Comparison of ENCODE assay signal across 12 cellular contexts in genomic region chr17:5381542-5381941, GRCh38. TPM values are rescaled to one million over a fixed set of nuclear protein-coding genes. Genes with fewer than 3 reads are reported as not detected.
DNase-seq lines count a peak whose midpoint lies in the region; ATAC-seq and TF ChIP-seq lines count a peak whose summit lies in the region.
"Had no signal": no experiment of that assay in that cellular context is flagged by ENCODE, and none has a peak within 500 bp of the region (broad histone marks: within the 10 kb centered on the region; RNA-seq: fewer than 3 reads in every experiment).

No MANE protein-coding gene starts in this region.

- TF ChIP-seq CTCF in activated B cell treated with CpG ODN at 0.5 μM for 24 hours (IDR thresholded peaks at IDR 0.05): no peak

- no peaks in the 10 kb centered on the region for H3K9me3 Mint-ChIP-seq in activated CD4-positive, alpha-beta memory T cell treated with anti-CD3 and anti-CD28 coated beads for 36 hours
- H3K9me3 Mint-ChIP-seq in activated CD4-positive, alpha-beta memory T cell treated with anti-CD3 and anti-CD28 coated beads, Interleukin-2, amount 10 ng/mL, durations not matched to agents 7 days and 5 days: no peaks in the 10 kb centered on the region
- H3K9me3 Mint-ChIP-seq in activated B cell treated with CpG ODN at 0.5 μM for 24 hours: no peaks in the 10 kb centered on the region
- H3K9me3 Mint-ChIP-seq: natural killer cell treated with Interleukin-12 subunit alpha and Interleukin-12 subunit beta and Interleukin-15 and Interleukin-18, amount 100 ng/mL, for 72 hours had no signal

- peaks cover 3% of the 10 kb centered on the region for H3K4me1 Mint-ChIP-seq in activated CD4-positive, alpha-beta memory T cell treated with anti-CD3 and anti-CD28 coated beads for 36 hours (ENCODE audit: low read depth)
- peaks cover 2% of the 10 kb centered on the region for H3K4me1 Mint-ChIP-seq in activated CD4-positive, alpha-beta memory T cell treated with anti-CD3 and anti-CD28 coated beads, Interleukin-2, amount 10 ng/mL, durations not matched to agents 7 days and 5 days
- H3K4me1 Mint-ChIP-seq in activated B cell treated with CpG ODN at 0.5 μM for 24 hours: no peaks in the 10 kb centered on the region

- no peak overlapping the region for H3K4me3 Mint-ChIP-seq in activated CD4-positive, alpha-beta memory T cell treated with anti-CD3 and anti-CD28 coated beads for 36 hours
- H3K4me3 Mint-ChIP-seq in activated CD4-positive, alpha-beta memory T cell treated with anti-CD3 and anti-CD28 coated beads, Interleukin-2, amount 10 ng/mL, durations not matched to agents 7 days and 5 days: no peak overlapping the region
- no peak overlapping the region for H3K4me3 Mint-ChIP-seq in activated B cell treated with CpG ODN at 0.5 μM for 24 hours
- H3K4me3 Mint-ChIP-seq: natural killer cell treated with Interleukin-12 subunit alpha and Interleukin-12 subunit beta and Interleukin-15 and Interleukin-18, amount 100 ng/mL, for 72 hours had no signal

- CTCF ChIA-PET in activated CD4-positive, alpha-beta memory T cell treated with anti-CD3 and anti-CD28 coated beads for 36 hours (lab: Charles Lee): interaction anchor here (1.0 kb wide), 1 partner anchor 58 kb away, joined by 3 read pairs; no protein-coding TSS in a partner anchor
- CTCF ChIA-PET in activated CD4-positive, alpha-beta memory T cell treated with anti-CD3 and anti-CD28 coated beads, Interleukin-2, amount 10 ng/mL, durations not matched to agents 7 days and 5 days (lab: Charles Lee): no interaction called here
- CTCF ChIA-PET in activated B cell treated with CpG ODN at 0.5 μM for 24 hours (lab: Charles Lee): no interaction called here

- ATAC-seq in activated B cell treated with CpG ODN at 0.5 μM for 24 hours (ENCODE audit: low read depth): peak; percentile 18
- peak; percentile 52 for ATAC-seq in esophagus mucosa
- peak; percentile 13 for ATAC-seq in stimulated activated naive CD8-positive, alpha-beta T cell treated with anti-CD3 and anti-CD28 coated beads, Interleukin-15, Interleukin-2, amounts not matched to agents 100 U/mL and 50 U/mL, for 24 hours
- ATAC-seq in left colon: no peak
- ATAC-seq: gastrocnemius medialis, Panc1 had no signal

- peak overlapping the region; percentile 43 for H3K27ac Mint-ChIP-seq in activated CD4-positive, alpha-beta memory T cell treated with anti-CD3 and anti-CD28 coated beads for 36 hours
- no peak overlapping the region for H3K27ac Mint-ChIP-seq in activated CD4-positive, alpha-beta memory T cell treated with anti-CD3 and anti-CD28 coated beads, Interleukin-2, amount 10 ng/mL, durations not matched to agents 7 days and 5 days
- H3K27ac Mint-ChIP-seq in activated B cell treated with CpG ODN at 0.5 μM for 24 hours: peak overlapping the region; percentile 1

- intact Hi-C loops in activated CD4-positive, alpha-beta memory T cell treated with anti-CD3 and anti-CD28 coated beads for 36 hours (cut with micrococcal nuclease): no loop called here
- intact Hi-C loops in activated B cell treated with CpG ODN at 0.5 μM for 24 hours (cut with micrococcal nuclease) (no loop called here), left colon (cut with DNase I, micrococcal nuclease) (no loop called here)

- no peak for DNase-seq in activated CD4-positive, alpha-beta memory T cell treated with anti-CD3 and anti-CD28 coated beads for 36 hours
- no peak for DNase-seq in activated CD4-positive, alpha-beta memory T cell treated with anti-CD3 and anti-CD28 coated beads, Interleukin-2, amount 10 ng/mL, durations not matched to agents 7 days and 5 days
- no peak for DNase-seq in activated B cell treated with CpG ODN at 0.5 μM for 24 hours
- no peak for DNase-seq in stimulated activated naive CD8-positive, alpha-beta T cell treated with anti-CD3 and anti-CD28 coated beads, Interleukin-15, Interleukin-2, amounts not matched to agents 100 U/mL and 50 U/mL, for 24 hours
- DNase-seq in left colon: no peak
- no peak for DNase-seq in activated CD4-positive, CD25-positive, alpha-beta regulatory T cell treated with anti-CD3 and anti-CD28 coated beads, Interleukin-2, amount 50 U/mL, for 72 hours
- no peak for DNase-seq in NCI-H1417 treated with DMSO at 0.1 percent for 48 hours (lab: John Stamatoyannopoulos, UW)
- DNase-seq: gastrocnemius medialis, trophoblast cell had no signal

- POLR2A ChIA-PET in activated CD4-positive, alpha-beta memory T cell treated with anti-CD3 and anti-CD28 coated beads for 36 hours (lab: Charles Lee): interaction anchor here (0.6 kb wide), 1 partner anchor 1379 kb away, joined by 4 read pairs; no protein-coding TSS in a partner anchor
- POLR2A ChIA-PET in activated CD4-positive, alpha-beta memory T cell treated with anti-CD3 and anti-CD28 coated beads, Interleukin-2, amount 10 ng/mL, durations not matched to agents 7 days and 5 days (lab: Charles Lee): interaction anchor here (0.7 to 1.0 kb wide), 2 partner anchors 38 to 58 kb away, joined by 3 read pairs; partner anchors contain the start of genes C1QBP and NUP88
- POLR2A ChIA-PET in activated B cell treated with CpG ODN at 0.5 μM for 24 hours (lab: Charles Lee): no interaction called here

- peaks cover 68% of the 10 kb centered on the region for H3K36me3 Mint-ChIP-seq in activated CD4-positive, alpha-beta memory T cell treated with anti-CD3 and anti-CD28 coated beads for 36 hours
- H3K36me3 Mint-ChIP-seq in activated CD4-positive, alpha-beta memory T cell treated with anti-CD3 and anti-CD28 coated beads, Interleukin-2, amount 10 ng/mL, durations not matched to agents 7 days and 5 days (ENCODE audit: low read depth): peaks cover 81% of the 10 kb centered on the region
- peaks cover 92% of the 10 kb centered on the region for H3K36me3 Mint-ChIP-seq in activated B cell treated with CpG ODN at 0.5 μM for 24 hours (ENCODE audit: low read depth)

- no peaks in the 10 kb centered on the region for H3K27me3 Mint-ChIP-seq in activated CD4-positive, alpha-beta memory T cell treated with anti-CD3 and anti-CD28 coated beads for 36 hours
- H3K27me3 Mint-ChIP-seq in activated CD4-positive, alpha-beta memory T cell treated with anti-CD3 and anti-CD28 coated beads, Interleukin-2, amount 10 ng/mL, durations not matched to agents 7 days and 5 days: no peaks in the 10 kb centered on the region
- no peaks in the 10 kb centered on the region for H3K27me3 Mint-ChIP-seq in activated B cell treated with CpG ODN at 0.5 μM for 24 hours
- H3K27me3 Mint-ChIP-seq: natural killer cell treated with Interleukin-12 subunit alpha and Interleukin-12 subunit beta and Interleukin-15 and Interleukin-18, amount 100 ng/mL, for 72 hours had no signal

RNA-seq across cellular contexts. Expression of gene NUP88, which starts 37.9 kb away (rescaled TPM):
- 100 to 1,000 TPM; 110 to 113 TPM for total RNA-seq in activated CD4-positive, alpha-beta memory T cell treated with anti-CD3 and anti-CD28 coated beads for 36 hours
- total RNA-seq in activated CD4-positive, alpha-beta memory T cell treated with anti-CD3 and anti-CD28 coated beads, Interleukin-2, amount 10 ng/mL, durations not matched to agents 7 days and 5 days: 10 to 100 TPM; 80.6 to 85.9 TPM
- total RNA-seq in activated B cell treated with CpG ODN at 0.5 μM for 24 hours (158 and 187 TPM in 2 replicates), esophagus mucosa (50.4 TPM), left colon (10 to 100 TPM; 45.3 to 55.5 TPM)

RNA-seq across cellular contexts. Expression of gene RPAIN, which starts 38.4 kb away (rescaled TPM):
- total RNA-seq in activated CD4-positive, alpha-beta memory T cell treated with anti-CD3 and anti-CD28 coated beads for 36 hours: 10 to 100 TPM; 51.7 to 53.4 TPM
- 10 to 100 TPM; 49.5 to 52.2 TPM for total RNA-seq in activated CD4-positive, alpha-beta memory T cell treated with anti-CD3 and anti-CD28 coated beads, Interleukin-2, amount 10 ng/mL, durations not matched to agents 7 days and 5 days
- total RNA-seq in activated B cell treated with CpG ODN at 0.5 μM for 24 hours: 70.4 and 87.7 TPM in 2 replicates
- 20.7 TPM for total RNA-seq in esophagus mucosa
- 10 to 100 TPM; 26.7 to 27.3 TPM for total RNA-seq in left colon

RNA-seq across cellular contexts. Expression of gene C1QBP, which starts 57.4 kb away (rescaled TPM):
- 100 to 1,000 TPM; 342 TPM for total RNA-seq in activated CD4-positive, alpha-beta memory T cell treated with anti-CD3 and anti-CD28 coated beads for 36 hours
- total RNA-seq in activated CD4-positive, alpha-beta memory T cell treated with anti-CD3 and anti-CD28 coated beads, Interleukin-2, amount 10 ng/mL, durations not matched to agents 7 days and 5 days: 100 to 1,000 TPM; 123 TPM
- 160 and 177 TPM in 2 replicates for total RNA-seq in activated B cell treated with CpG ODN at 0.5 μM for 24 hours
- total RNA-seq in esophagus mucosa: 183 TPM
- 100 to 1,000 TPM in 1 of 2 donors, 10 to 100 TPM in 1; 98.9 to 134 TPM for total RNA-seq in left colon
